2 cellular contexts compared by ENCODE assay signal in genomic region chr10:83753490-83753889, GRCh38.
TF ChIP-seq lines count a peak whose summit lies in the region.

No MANE protein-coding gene starts in this region.

TF ChIP-seq in HEK293, 187 proteins besides CTCF, POLR2A, EP300 and RAD21 (continued from another document):
- TF ChIP-seq ZNF837 (tag by site-specific recombination; IDR thresholded peaks at IDR 0.05) (no peak), ZNF626 (tag by site-specific recombination; IDR thresholded peaks at IDR 0.05) (no peak), PRDM4 (tag by site-specific recombination; IDR thresholded peaks at IDR 0.05) (no peak), ZNF701 (tag by site-specific recombination; IDR thresholded peaks at IDR 0.05) (no peak), ZBTB1 (tag by site-specific recombination; IDR thresholded peaks at IDR 0.05) (no peak)
TF ChIP-seq in HEK293: peak in this region for 1.

TF ChIP-seq in K562, 482 proteins besides CTCF, POLR2A, EP300 and RAD21:
- TF ChIP-seq RFX1 (IDR thresholded peaks at IDR 0.05) (no peak), SPI1 (IDR thresholded peaks at IDR 0.05; ENCODE audit: borderline replicate concordance, low read depth, low read length) (peak; percentile 77), ZNF707 (CRISPR knock-in tag; conservative IDR thresholded peaks at IDR 0.05) (peak; percentile 93)
